8 cellular contexts compared by ENCODE assay signal in the genomic region with DNA sequence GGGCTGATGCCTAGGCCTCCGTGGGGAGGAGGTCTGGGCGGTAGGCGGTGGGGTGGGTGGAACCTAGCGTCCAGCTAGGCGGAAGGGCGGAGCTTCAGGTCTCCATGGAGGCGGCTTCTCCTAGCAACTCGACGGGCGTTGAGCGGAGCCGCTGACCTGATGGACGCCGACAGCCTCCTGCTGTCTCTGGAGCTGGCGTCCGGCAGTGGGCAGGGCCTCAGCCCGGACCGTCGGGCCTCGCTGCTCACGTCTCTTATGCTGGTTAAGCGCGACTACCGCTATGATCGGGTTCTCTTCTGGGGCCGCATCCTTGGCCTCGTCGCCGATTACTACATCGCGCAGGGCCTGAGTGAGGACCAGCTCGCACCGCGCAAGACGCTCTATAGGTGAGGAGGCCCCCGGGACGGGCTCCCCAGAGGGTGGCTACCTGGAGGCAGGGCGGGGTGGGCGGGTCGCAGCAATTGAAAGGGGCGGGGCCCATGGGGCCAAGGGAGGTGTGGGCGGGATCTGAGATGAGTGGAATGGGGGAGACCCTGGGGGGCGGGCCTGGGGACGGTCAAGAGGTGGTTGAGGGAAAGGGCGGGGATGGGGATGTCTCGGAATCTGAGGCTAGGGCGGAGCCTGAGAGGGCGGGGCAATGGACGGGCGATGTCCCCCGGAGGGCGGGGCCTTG. TPM values are rescaled to one million over a fixed set of nuclear protein-coding genes. Genes with fewer than 3 reads are reported as not detected.
DNase-seq lines count a peak whose midpoint lies in the region; ATAC-seq and TF ChIP-seq lines count a peak whose summit lies in the region.

A gene with protein sequence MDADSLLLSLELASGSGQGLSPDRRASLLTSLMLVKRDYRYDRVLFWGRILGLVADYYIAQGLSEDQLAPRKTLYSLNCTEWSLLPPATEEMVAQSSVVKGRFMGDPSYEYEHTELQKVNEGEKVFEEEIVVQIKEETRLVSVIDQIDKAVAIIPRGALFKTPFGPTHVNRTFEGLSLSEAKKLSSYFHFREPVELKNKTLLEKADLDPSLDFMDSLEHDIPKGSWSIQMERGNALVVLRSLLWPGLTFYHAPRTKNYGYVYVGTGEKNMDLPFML (plus strand): TSS at position 97 of the 673 bp plus-strand sequence. CDS start 63 bp downstream, at position 160.

- H3K36me3 Mint-ChIP-seq in activated T-cell treated with anti-CD3 and anti-CD28 coated beads, Interleukin-2, amount 50 U/mL, for 72 hours (ENCODE audit: insufficient read depth in 2 of 2): peaks cover 3 to 4% of the 10 kb centered on the region in 2 donors

- peak; percentile 68 for DNase-seq in NCI-H2227 treated with DMSO at 0.1 percent for 48 hours (lab: John Stamatoyannopoulos, UW)
- DNase-seq in activated T-cell treated with anti-CD3 and anti-CD28 coated beads, Interleukin-2, amount 50 U/mL, for 72 hours: peak; percentile 80 to 83
- DNase-seq in fibroblast of pulmonary artery (ENCODE audit: low read depth): peak; percentile 66
- DNase-seq in tibial nerve (ENCODE audit: low spot score in 2 of 2): peak in 1 of 2 donors; percentile 42
- no peak for DNase-seq in RPMI8226
- DNase-seq in MV-4-11 (lab: John Stamatoyannopoulos, UW): no peak

- TF ChIP-seq EP300 in tibial nerve (IDR thresholded peaks at IDR 0.05): no peak

- peak within 1 kb of the TSS; percentile 64 for H3K27ac ChIP-seq in neutrophil
- H3K27ac ChIP-seq in tibial nerve: peak within 1 kb of the TSS in 3 of 4 donors; percentile 38 to 74 (median 72)

- TF ChIP-seq CTCF in fibroblast of pulmonary artery (IDR thresholded peaks at IDR 0.05; ENCODE audit: low read length, missing control alignments) (no peak), neutrophil (IDR thresholded peaks at IDR 0.05) (no peak), tibial nerve (IDR thresholded peaks at IDR 0.05) (no peak)

- peak within 1 kb of the TSS; percentile 82 to 89 for H3K4me3 Mint-ChIP-seq in activated T-cell treated with anti-CD3 and anti-CD28 coated beads, Interleukin-2, amount 50 U/mL, for 72 hours

- H3K36me3 ChIP-seq in neutrophil (peaks cover 22% of the 10 kb centered on the region), tibial nerve (peaks cover 0 to 28% (median 16%) of the 10 kb centered on the region in 3 donors)

- no peaks in the 10 kb centered on the region for H3K9me3 ChIP-seq in neutrophil
- no peaks in the 10 kb centered on the region for H3K9me3 ChIP-seq in tibial nerve

- no peak for TF ChIP-seq POLR2A in tibial nerve (IDR thresholded peaks at IDR 0.05)

- WGBS in tibial nerve, 2 donors: 6 to 8% methylated on average over 36 to 46 of the region's 52 CpGs

- no peaks in the 10 kb centered on the region for H3K9me3 Mint-ChIP-seq in activated T-cell treated with anti-CD3 and anti-CD28 coated beads, Interleukin-2, amount 50 U/mL, for 72 hours

- peak; percentile 46 for ATAC-seq in GM18861 (IDR thresholded peaks at IDR 0.05; ENCODE audit: unreplicated experiment)
- peak; percentile 89 to 91 for ATAC-seq in activated T-cell treated with anti-CD3 and anti-CD28 coated beads, Interleukin-2, amount 50 U/mL, for 72 hours (replicated peaks in 1 of 2)

- H3K4me3 ChIP-seq in fibroblast of pulmonary artery (replicated peaks; ENCODE audit: low read depth, low read length) (peak within 1 kb of the TSS; percentile 55), neutrophil (ENCODE audit: low read depth in 1 of 2, low read length in 1 of 2) (peak within 1 kb of the TSS; percentile 79 to 90), tibial nerve (peak within 1 kb of the TSS; percentile 34 to 61 (median 55))

- H3K4me1 ChIP-seq in neutrophil (ENCODE audit: control insufficient read depth in 1 of 2, insufficient read depth in 1 of 2, low read depth in 1 of 2, low read length in 1 of 2) (peaks cover 10 to 12% of the 10 kb centered on the region in 2 experiments), tibial nerve (peaks cover 0 to 13% (median 5%) of the 10 kb centered on the region in 4 donors)

- H3K27me3 ChIP-seq in neutrophil (no peaks in the 10 kb centered on the region), tibial nerve (no peaks in the 10 kb centered on the region)

- H3K27me3 Mint-ChIP-seq in activated T-cell treated with anti-CD3 and anti-CD28 coated beads, Interleukin-2, amount 50 U/mL, for 72 hours (ENCODE audit: low read depth): no peaks in the 10 kb centered on the region

- H3K27ac Mint-ChIP-seq in activated T-cell treated with anti-CD3 and anti-CD28 coated beads, Interleukin-2, amount 50 U/mL, for 72 hours: peak within 1 kb of the TSS; percentile 67

- H3K4me1 Mint-ChIP-seq in activated T-cell treated with anti-CD3 and anti-CD28 coated beads, Interleukin-2, amount 50 U/mL, for 72 hours (ENCODE audit: low read depth): peaks cover 31% of the 10 kb centered on the region

RNA-seq across cellular contexts. Expression of the gene that starts here (rescaled TPM):
- under 1 TPM in 1 of 2 donors, not detected in 1; 0.12 TPM for total RNA-seq in activated T-cell treated with anti-CD3 and anti-CD28 coated beads, Interleukin-2, amount 50 U/mL, for 72 hours
- under 1 TPM in 3 of 4 donors, not detected in 1; 0.30 to 0.66 (median 0.63) TPM for total RNA-seq in tibial nerve

Comparison
In these comparisons a context has a peak if more than half of its experiments do, and no peak if none do; other contexts are left out.
1. Peak in DNase-seq and ATAC-seq in activated T-cell treated with anti-CD3 and anti-CD28 coated beads, Interleukin-2, amount 50 U/mL, for 72 hours; RNA of the gene not detected or under 1 TPM.
2. DNase-seq: peak in NCI-H2227 treated with DMSO at 0.1 percent for 48 hours (single experiment) and fibroblast of pulmonary artery (single experiment); none in RPMI8226 (single experiment) and MV-4-11 (single experiment).
3. Peak in every context shown above with its lines, with median percentiles within 50 percentile points of each other: H3K4me3 ChIP-seq.